Comparison of ENCODE assay signal across 28 cellular contexts in genomic region chr12:70484464-70484863, GRCh38.
"Had no signal": no experiment of that assay in that cellular context is flagged by ENCODE, and none has a peak within 500 bp of the region (broad histone marks: within the 10 kb centered on the region; RNA-seq: fewer than 3 reads in every experiment).

No MANE protein-coding gene starts in this region.

- H3K4me2 ChIP-seq: hepatocyte had no signal

- H3K36me3 ChIP-seq: ascending aorta, breast epithelium, cardiac muscle cell, colonic mucosa, gastrocnemius medialis, heart right ventricle had no signal

- H3K4me3 ChIP-seq: ascending aorta, breast epithelium, cardiac muscle cell, colonic mucosa, gastrocnemius medialis, heart right ventricle, hepatocyte had no signal

- DNase-seq: activated CD4-positive, alpha-beta memory T cell treated with anti-CD3 and anti-CD28 coated beads, Interleukin-2, amount 10 ng/mL, durations not matched to agents 7 days and 5 days; activated CD4-positive, alpha-beta T cell treated with anti-CD3 and anti-CD28 coated beads for 36 hours; activated CD4-positive, alpha-beta T cell treated with anti-CD3 and anti-CD28 coated beads, Interleukin-2, amount 10 ng/mL, durations not matched to agents 24 days and 14 days; activated CD4-positive, CD25-positive, alpha-beta regulatory T cell; activated CD4-positive, CD25-positive, alpha-beta regulatory T cell treated with anti-CD3 and anti-CD28 coated beads, Interleukin-2, amount 50 U/mL, for 72 hours; activated CD8-positive, alpha-beta memory T cell treated with anti-CD3 and anti-CD28 coated beads, Interleukin-2, amount 50 U/mL, for 48 hours; activated gamma-delta T cell; activated naive CD4-positive, alpha-beta T cell; activated naive CD4-positive, alpha-beta T cell treated with anti-CD3 and anti-CD28 coated beads, Interleukin-2, amount 10 ng/mL, durations not matched to agents 7 days and 5 days; activated naive CD8-positive, alpha-beta T cell treated with anti-CD3 and anti-CD28 coated beads, Interleukin-2, amount 10 ng/mL, durations not matched to agents 7 days and 5 days; activated T-cell treated with anti-CD3 and anti-CD28 coated beads for 4 hours; activated T-cell treated with anti-CD3 and anti-CD28 coated beads, Interleukin-2, amount 50 U/mL, for 24 hours; activated T-cell treated with anti-CD3 and anti-CD28 coated beads, Interleukin-2, amount 50 U/mL, for 72 hours; central memory CD4-positive, alpha-beta T cell; cerebellar nuclear complex; colonic mucosa; effector CD8-positive, alpha-beta T cell; foreskin fibroblast; gastrocnemius medialis; heart right ventricle; T-helper 2 cell had no signal

- H3K27me3 ChIP-seq: ascending aorta, breast epithelium, cardiac muscle cell, colonic mucosa, gastrocnemius medialis, hepatocyte had no signal

- H3K79me2 ChIP-seq: hepatocyte had no signal

- FAIRE-seq: endometrium, endothelial cell of umbilical vein had no signal

- H3K9me3 ChIP-seq: ascending aorta, breast epithelium, colonic mucosa had no signal

- H3K27ac ChIP-seq: ascending aorta, breast epithelium, cardiac muscle cell, colonic mucosa, epithelial cell of prostate, gastrocnemius medialis, heart right ventricle, hepatocyte had no signal

- H3K4me1 ChIP-seq: ascending aorta, breast epithelium, colonic mucosa, gastrocnemius medialis, heart right ventricle had no signal

- H2AFZ ChIP-seq: hepatocyte had no signal
